ENCODE assay signal across 10 cellular contexts in genomic region chr6:158708239-158708638, GRCh38. TPM values are rescaled to one million over a fixed set of nuclear protein-coding genes. Genes with fewer than 3 reads are reported as not detected.
DNase-seq lines count a peak whose midpoint lies in the region; ATAC-seq and TF ChIP-seq lines count a peak whose summit lies in the region.
"Had no signal": no experiment of that assay in that cellular context is flagged by ENCODE, and none has a peak within 500 bp of the region (broad histone marks: within the 10 kb centered on the region; RNA-seq: fewer than 3 reads in every experiment).

No MANE protein-coding gene starts in this region.

- H3K27ac Mint-ChIP-seq in Caco-2 (ENCODE audit: unreplicated experiment) = peak overlapping the region; percentile 93
- H3K27ac Mint-ChIP-seq: activated CD4-positive, alpha-beta memory T cell treated with anti-CD3 and anti-CD28 coated beads for 36 hours had no signal

- H3K9me3 Mint-ChIP-seq in Caco-2 (ENCODE audit: unreplicated experiment) = no peaks in the 10 kb centered on the region
- H3K9me3 Mint-ChIP-seq: activated CD4-positive, alpha-beta memory T cell treated with anti-CD3 and anti-CD28 coated beads for 36 hours had no signal

- H3K4me3 ChIP-seq in Caco-2 (ENCODE audit: low read depth, low read length) (no peak overlapping the region), rectal smooth muscle tissue (ENCODE audit: low read length) (no peak overlapping the region), GM23248 (no peak overlapping the region)

- H3K9me3 ChIP-seq in Caco-2 (no peaks in the 10 kb centered on the region), GM23248 (ENCODE audit: low read depth) (no peaks in the 10 kb centered on the region)

- BruUV-seq in Caco-2 (replicated peaks; lab: Mats Ljungman, UMichigan) = no TSS peak

- WGBS in GM23248 (ENCODE audit: low coverage in 1 of 2, low lambda C conversion rate in 2 of 2, missing lambda C conversion rate in 2 of 2), 2 experiments = 78 to 83% methylated on average over 13 to 14 of the region's 14 CpGs

- DNase-seq in Caco-2 (no peak), amniotic epithelial cell (ENCODE audit: low read depth) (peak; percentile 61), left cardiac atrium (peak; percentile 66), GM03348 (ENCODE audit: low spot score) (no peak), GM23248 (no peak)
- DNase-seq: activated CD4-positive, alpha-beta memory T cell treated with anti-CD3 and anti-CD28 coated beads for 36 hours; COR-L47 had no signal

- H4K20me1 ChIP-seq in GM23248 (ENCODE audit: insufficient read depth) = no peaks in the 10 kb centered on the region

- H3K4me2 ChIP-seq in GM23248 (ENCODE audit: unreplicated experiment) = no peak overlapping the region

- CTCF ChIA-PET in Caco-2 (lab: Charles Lee) = no interaction called here

- peaks cover 43% of the 10 kb centered on the region for H3K4me1 ChIP-seq in Caco-2
- H3K4me1 ChIP-seq in rectal smooth muscle tissue (ENCODE audit: control insufficient read depth, insufficient read depth, low read length) = peaks cover 25% of the 10 kb centered on the region
- peaks cover 12% of the 10 kb centered on the region for H3K4me1 ChIP-seq in GM23248 (ENCODE audit: insufficient read depth)

- H3K9ac ChIP-seq in rectal smooth muscle tissue (ENCODE audit: low read length) (no peak overlapping the region), GM23248 (no peak overlapping the region)

- no peaks in the 10 kb centered on the region for H3K79me2 ChIP-seq in GM23248 (ENCODE audit: insufficient read depth)

- peak; percentile 73 to 76 for ATAC-seq in left cardiac atrium
- ATAC-seq in GM21367 (IDR thresholded peaks at IDR 0.05; ENCODE audit: unreplicated experiment) = no peak
- ATAC-seq in HG02938 (IDR thresholded peaks at IDR 0.05; ENCODE audit: unreplicated experiment) = no peak

- peaks cover 21% of the 10 kb centered on the region for H3K4me1 Mint-ChIP-seq in Caco-2 (ENCODE audit: low read depth, unreplicated experiment)

- H3K27me3 ChIP-seq in Caco-2 (replicated peaks; ENCODE audit: control insufficient read depth, insufficient read depth, low read length) = no peaks in the 10 kb centered on the region
- no peaks in the 10 kb centered on the region for H3K27me3 ChIP-seq in rectal smooth muscle tissue (ENCODE audit: control insufficient read depth, insufficient read depth, low read length)
- H3K27me3 ChIP-seq in GM23248 (replicated peaks; ENCODE audit: insufficient read depth) = no peaks in the 10 kb centered on the region

- POLR2A ChIA-PET in Caco-2 (lab: Charles Lee) = no interaction called here

- H3K36me3 ChIP-seq in Caco-2 (ENCODE audit: control insufficient read depth, insufficient read depth, low read length) = no peaks in the 10 kb centered on the region
- no peaks in the 10 kb centered on the region for H3K36me3 ChIP-seq in rectal smooth muscle tissue (ENCODE audit: control insufficient read depth, insufficient read depth, low read length)
- no peaks in the 10 kb centered on the region for H3K36me3 ChIP-seq in GM23248 (ENCODE audit: low read depth)

- peak overlapping the region; percentile 27 for H3K4me3 Mint-ChIP-seq in Caco-2 (ENCODE audit: unreplicated experiment)
- H3K4me3 Mint-ChIP-seq: activated CD4-positive, alpha-beta memory T cell treated with anti-CD3 and anti-CD28 coated beads for 36 hours had no signal

- H3K36me3 Mint-ChIP-seq in Caco-2 (ENCODE audit: insufficient read depth, unreplicated experiment) = peaks cover 6% of the 10 kb centered on the region

- intact Hi-C loops in Caco-2 (cut with micrococcal nuclease; ENCODE audit: unreplicated experiment) (no loop called here), left cardiac atrium (cut with DNase I) (loop anchor here in 1 of 2 donors (5.0 kb wide), 1 partner anchor 109 kb away; the partner anchor contains the start of gene EZR)

- H3K27ac ChIP-seq in rectal smooth muscle tissue (ENCODE audit: low read depth, low read length) (peak overlapping the region; percentile 55), GM23248 (no peak overlapping the region)

- in situ Hi-C loops in GM23248 (cut with MboI) = loop anchor here (25.0 kb wide), 1 partner anchor 254 kb away; no protein-coding TSS in a partner anchor

- H3F3A ChIP-seq in GM23248 (ENCODE audit: insufficient read depth) = peaks cover 8% of the 10 kb centered on the region; the same call in 1 of the 2 replicates

- H3K9me2 ChIP-seq in GM23248 (ENCODE audit: insufficient read depth) = no peaks in the 10 kb centered on the region

- no peak for TF ChIP-seq CTCF in Caco-2 (IDR thresholded peaks at IDR 0.05; ENCODE audit: insufficient read depth in 1 of 2, low read depth in 1 of 2, low read length in 1 of 2, severe bottlenecking in 1 of 2, unreplicated experiment in 1 of 2)

- no peak overlapping the region for H2AFZ ChIP-seq in GM23248

- no peaks in the 10 kb centered on the region for H3K27me3 Mint-ChIP-seq in Caco-2 (ENCODE audit: insufficient read depth, unreplicated experiment)
- H3K27me3 Mint-ChIP-seq: activated CD4-positive, alpha-beta memory T cell treated with anti-CD3 and anti-CD28 coated beads for 36 hours had no signal

RNA-seq across cellular contexts. Expression of gene SYTL3, which starts 58.4 kb away (rescaled TPM):
- 0.86 and 1.1 TPM in 2 replicates for total RNA-seq in Caco-2 (2022)
- 1 to 10 TPM; 3.7 to 4.4 TPM for total RNA-seq in left cardiac atrium
- 2.1 and 11.8 TPM in 2 replicates for total RNA-seq in GM23248 (2014; rRNA removed; shearing (Covaris generic))
- polyA plus RNA-seq in GM23248 (2016; fragmentation: Nextera tagmentation; extraction: Ambion mirVana) = 2.3 and 3.8 TPM in 2 replicates

Comparison
In these comparisons a context has a peak if more than half of its experiments do, and no peak if none do; other contexts are left out.
1. DNase-seq: peak in amniotic epithelial cell (single experiment) and left cardiac atrium (single experiment); none in Caco-2 (0 of 2), GM03348 (single experiment) and GM23248 (single experiment).
2. ATAC-seq: peak in left cardiac atrium (2 of 2); none in GM21367 (single experiment) and HG02938 (single experiment).